8 cellular contexts compared by ENCODE assay signal in the genomic region with DNA sequence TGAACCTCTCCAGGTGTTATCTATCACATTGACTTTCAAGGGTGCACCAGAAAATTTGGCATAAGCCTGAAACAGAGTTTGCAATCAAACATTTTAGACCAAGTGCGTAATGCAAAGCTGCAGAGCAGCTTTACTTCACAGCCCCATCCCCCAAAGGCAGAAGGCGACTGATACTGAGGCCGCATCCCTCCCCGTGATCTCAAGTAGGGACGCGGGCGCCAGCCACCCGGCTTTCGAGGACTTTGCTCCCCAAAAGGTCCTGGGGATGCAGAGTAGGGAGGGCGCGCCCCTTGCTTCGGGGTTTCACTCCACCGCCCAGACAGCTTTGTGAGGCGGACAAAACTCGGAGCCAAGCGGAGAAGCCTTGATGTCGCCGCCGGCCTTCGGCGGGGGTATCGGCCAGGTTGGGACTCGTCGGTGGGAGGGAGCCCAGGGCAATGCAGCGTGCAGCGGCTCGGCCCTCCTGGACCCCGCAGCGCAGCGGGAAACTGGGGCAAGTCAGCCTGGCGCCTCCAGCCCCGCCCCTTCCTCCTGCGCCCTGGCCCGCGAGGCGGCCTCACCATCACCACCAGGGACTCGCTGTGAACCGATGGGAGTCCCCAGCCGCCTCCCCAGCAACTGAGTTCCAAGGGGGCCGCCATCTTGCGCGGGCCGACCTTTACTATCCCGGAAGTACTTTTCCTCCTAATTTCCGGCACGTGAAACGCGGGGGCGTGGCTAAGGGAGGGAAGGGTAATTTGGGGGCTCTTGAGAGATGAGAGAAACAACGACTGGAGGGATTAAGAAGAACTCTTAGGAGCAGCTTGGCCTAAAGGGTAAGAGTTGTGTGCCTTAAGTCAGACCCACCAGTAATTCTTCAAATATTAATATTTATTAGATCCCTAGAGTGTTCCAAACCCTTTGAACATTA. TPM values are rescaled to one million over a fixed set of nuclear protein-coding genes. Genes with fewer than 3 reads are reported as not detected.
A peak's percentile ranks its signal among the peaks of the same experiment; 100 is the strongest.
DNase-seq lines count a peak whose midpoint lies in the region; ATAC-seq and TF ChIP-seq lines count a peak whose summit lies in the region.

Gene MTX3 (minus strand): TSS at position 665 of the 910 bp plus-strand sequence. CDS start 24 bp downstream, at position 641.

- in situ Hi-C loops in GM13976 (cut with MboI; ENCODE audit: low sequenced_read_pairs, unreplicated experiment) = no loop called here

- intact Hi-C loops in aorta (cut with DNase I) = loop anchor here in 1 of 2 donors (5.0 kb wide), 1 partner anchor 91 kb away; no protein-coding TSS in a partner anchor

- H3K4me1 ChIP-seq in aorta (ENCODE audit: control insufficient read depth in 1 of 2, insufficient read depth in 2 of 2, low read length in 2 of 2) = peaks cover 0 to 3% of the 10 kb centered on the region in 2 donors

- DNase-seq in GM13976 (ENCODE audit: low spot score) (peak; percentile 81), NCI-H2029 (lab: John Stamatoyannopoulos, UW) (peak; percentile 77), T-helper 9 cell (peak; percentile 76), astrocyte of the hippocampus (ENCODE audit: low read depth, low spot score) (peak; percentile 91), hippocampal formation (lab: John Stamatoyannopoulos, UW) (peak; percentile 72 to 76), renal cortical epithelial cell (ENCODE audit: low read depth) (peak; percentile 64), aorta (peak; percentile 91 to 95)

- no peak for TF ChIP-seq CTCF in GM13976 (IDR thresholded peaks at IDR 0.05; ENCODE audit: borderline replicate concordance, control extremely low read depth, extremely low read depth, insufficient read depth, missing control alignments)

- H3K36me3 ChIP-seq in aorta (ENCODE audit: control insufficient read depth in 1 of 2, insufficient read depth in 2 of 2, low read length in 1 of 2) = peaks cover 2 to 5% of the 10 kb centered on the region in 2 donors

- peak within 1 kb of the TSS in 1 of 2 donors; percentile 66 for H3K27ac ChIP-seq in aorta (ENCODE audit: low read depth in 1 of 2, low read length in 2 of 2)

- WGBS in aorta, 2 donors = 1% methylated on average over 50 of the region's 50 CpGs

- peak within 1 kb of the TSS; percentile 71 to 80 for H3K4me3 ChIP-seq in aorta (ENCODE audit: low read length in 2 of 2)

- H3K27me3 ChIP-seq in aorta (ENCODE audit: control insufficient read depth in 1 of 2, insufficient read depth in 2 of 2, low read length in 1 of 2) = no peaks in the 10 kb centered on the region

- no peaks in the 10 kb centered on the region for H3K9me3 ChIP-seq in aorta (ENCODE audit: control insufficient read depth, low read length)

- ATAC-seq in HG02870 (IDR thresholded peaks at IDR 0.05; ENCODE audit: unreplicated experiment) (peak; percentile 81), aorta (ENCODE audit: low FRiP score) (peak; percentile 93)

RNA-seq across cellular contexts. Expression of gene MTX3, which starts in this region (rescaled TPM):
- total RNA-seq in renal cortical epithelial cell = 11.6 and 15.4 TPM in 2 replicates
- total RNA-seq in aorta = 10 to 100 TPM; 11.8 to 16.6 TPM
- polyA plus RNA-seq in aorta = 1 to 10 TPM; 6.5 to 9.3 TPM
